Comparison of ENCODE assay signal across 8 cellular contexts in genomic region chr6:37691904-37692806, GRCh38. TPM values are rescaled to one million over a fixed set of nuclear protein-coding genes. Genes with fewer than 3 reads are reported as not detected.
DNase-seq lines count a peak whose midpoint lies in the region; ATAC-seq, FAIRE-seq and TF ChIP-seq lines count a peak whose summit lies in the region.

No MANE protein-coding gene starts in this region.

- no peak overlapping the region for H3K4me3 ChIP-seq in endothelial cell of umbilical vein (replicated peaks in 1 of 3; ENCODE audit: insufficient read depth in 1 of 3, low read depth in 1 of 3, low read length in 3 of 3)

- no peaks in the 10 kb centered on the region for H3K36me3 Mint-ChIP-seq in activated CD8-positive, alpha-beta memory T cell treated with anti-CD3 and anti-CD28 coated beads, Interleukin-2, amount 10 ng/mL, durations not matched to agents 7 days and 5 days

- no peaks in the 10 kb centered on the region for H4K20me1 ChIP-seq in endothelial cell of umbilical vein (replicated peaks; ENCODE audit: control insufficient read depth, extremely low read depth, insufficient read depth, low read length)

- TF ChIP-seq CTCF in endothelial cell of umbilical vein (IDR thresholded peaks at IDR 0.05; ENCODE audit: extremely low read depth in 1 of 2, insufficient read depth in 1 of 2, low read depth in 1 of 2, low read length in 2 of 2): peak; percentile 96 to 97

- no peaks in the 10 kb centered on the region for H3K9me3 Mint-ChIP-seq in activated CD8-positive, alpha-beta memory T cell treated with anti-CD3 and anti-CD28 coated beads, Interleukin-2, amount 10 ng/mL, durations not matched to agents 7 days and 5 days (ENCODE audit: low read depth)

- H3K9ac ChIP-seq in endothelial cell of umbilical vein (replicated peaks; ENCODE audit: extremely low read depth, insufficient read depth, low read length): no peak overlapping the region

- H3K9me3 ChIP-seq in endothelial cell of umbilical vein (replicated peaks; ENCODE audit: control insufficient read depth, insufficient read depth, low read length): no peaks in the 10 kb centered on the region

- CTCF ChIA-PET in activated CD8-positive, alpha-beta memory T cell treated with anti-CD3 and anti-CD28 coated beads, Interleukin-2, amount 10 ng/mL, durations not matched to agents 7 days and 5 days (lab: Charles Lee): interaction anchor here (0.5 to 2.4 kb wide), 36 partner anchors 8 to 1022 kb away, joined by 3 to 18 read pairs (median 3); partner anchors contain the start of genes RNF8 and ZFAND3
- CTCF ChIA-PET in endothelial cell of umbilical vein (lab: Charles Lee): interaction anchor here (0.6 to 6.2 kb wide), 41 partner anchors 8 to 879 kb away, joined by 3 to 57 read pairs (median 4); no protein-coding TSS in a partner anchor

- BruUV-seq in endothelial cell of umbilical vein (replicated peaks; lab: Mats Ljungman, UMichigan): no TSS peak

- no peak overlapping the region for H3K4me3 Mint-ChIP-seq in activated CD8-positive, alpha-beta memory T cell treated with anti-CD3 and anti-CD28 coated beads, Interleukin-2, amount 10 ng/mL, durations not matched to agents 7 days and 5 days

- POLR2A ChIA-PET in endothelial cell of umbilical vein (lab: Charles Lee): interaction anchor here (0.7 kb wide), 1 partner anchor 426 kb away, joined by 3 read pairs; no protein-coding TSS in a partner anchor

- H3K9me1 ChIP-seq in endothelial cell of umbilical vein (replicated peaks; ENCODE audit: control insufficient read depth, extremely low read depth, insufficient read depth, low read length): no peaks in the 10 kb centered on the region

- H3K4me1 ChIP-seq in endothelial cell of umbilical vein (ENCODE audit: control insufficient read depth, extremely low read depth, insufficient read depth, low read length): peaks cover 10% of the 10 kb centered on the region

- H2AFZ ChIP-seq in endothelial cell of umbilical vein (ENCODE audit: low read depth, low read length): no peak overlapping the region

- H3K27me3 ChIP-seq in endothelial cell of umbilical vein (ENCODE audit: control insufficient read depth in 2 of 2, insufficient read depth in 2 of 2, low read length in 2 of 2): peaks cover 34 to 40% of the 10 kb centered on the region in 2 experiments

- no peaks in the 10 kb centered on the region for H3K79me2 ChIP-seq in endothelial cell of umbilical vein (ENCODE audit: control insufficient read depth, insufficient read depth, low read length)

- DNase-seq in EL: peak; percentile 69
- DNase-seq in NCI-H82 treated with DMSO at 0.1 percent for 48 hours (lab: John Stamatoyannopoulos, UW; ENCODE audit: unreplicated experiment): peak; percentile 22
- DNase-seq in activated CD8-positive, alpha-beta memory T cell treated with anti-CD3 and anti-CD28 coated beads, Interleukin-2, amount 10 ng/mL, durations not matched to agents 7 days and 5 days: peak; percentile 83
- peak; percentile 50 for DNase-seq in endothelial cell of umbilical vein (ENCODE audit: low read depth, low spot score)
- peak; percentile 72 for DNase-seq in mucosa of gallbladder (ENCODE audit: low spot score)
- DNase-seq in stimulated activated CD8-positive, alpha-beta memory T cell treated with anti-CD3 and anti-CD28 coated beads, Interleukin-7, amount 100 ng/mL, for 1 hour (ENCODE audit: low read depth in 2 of 2): peak; percentile 62 to 64

- H3K27me3 Mint-ChIP-seq in activated CD8-positive, alpha-beta memory T cell treated with anti-CD3 and anti-CD28 coated beads, Interleukin-2, amount 10 ng/mL, durations not matched to agents 7 days and 5 days: peaks cover 31% of the 10 kb centered on the region

- no peak overlapping the region for H3K27ac Mint-ChIP-seq in activated CD8-positive, alpha-beta memory T cell treated with anti-CD3 and anti-CD28 coated beads, Interleukin-2, amount 10 ng/mL, durations not matched to agents 7 days and 5 days

- intact Hi-C loops in endothelial cell of umbilical vein (cut with micrococcal nuclease): loop anchor here (1.0 to 2.0 kb wide), 6 partner anchors 84 to 367 kb away; no protein-coding TSS in a partner anchor

- no peak overlapping the region for H3K4me2 ChIP-seq in endothelial cell of umbilical vein (ENCODE audit: insufficient read depth, low read length)

- H3K36me3 ChIP-seq in endothelial cell of umbilical vein (ENCODE audit: control insufficient read depth in 2 of 2, extremely low read depth in 1 of 2, insufficient read depth in 2 of 2, low read length in 2 of 2): no peaks in the 10 kb centered on the region

- no peak for TF ChIP-seq POLR2A in endothelial cell of umbilical vein (IDR thresholded peaks at IDR 0.05; ENCODE audit: low read depth, low read length)

- peak; percentile 82 for FAIRE-seq in endothelial cell of umbilical vein (lab: Jason Lieb, UNC)

- no peak overlapping the region for H3K27ac ChIP-seq in endothelial cell of umbilical vein (ENCODE audit: insufficient read depth, low read depth, low read length)

- dilution Hi-C loops in endothelial cell of umbilical vein (cut with MboI; ENCODE audit: extremely low pct_ligation_motif_present, low sequenced_read_pairs): no loop called here

- peak; percentile 43 for ATAC-seq in HG03039 (IDR thresholded peaks at IDR 0.05; ENCODE audit: unreplicated experiment)
- ATAC-seq in activated CD8-positive, alpha-beta memory T cell treated with anti-CD3 and anti-CD28 coated beads, Interleukin-2, amount 10 ng/mL, durations not matched to agents 7 days and 5 days: peak; percentile 66
- no peak for ATAC-seq in GM19455 (IDR thresholded peaks at IDR 0.05; ENCODE audit: unreplicated experiment)

- peaks cover 17% of the 10 kb centered on the region for H3K4me1 Mint-ChIP-seq in activated CD8-positive, alpha-beta memory T cell treated with anti-CD3 and anti-CD28 coated beads, Interleukin-2, amount 10 ng/mL, durations not matched to agents 7 days and 5 days

TF ChIP-seq in endothelial cell of umbilical vein, 7 proteins besides CTCF, POLR2A, EP300 and RAD21:
- no peak for TF ChIP-seq MAX (IDR thresholded peaks at IDR 0.05; ENCODE audit: insufficient read depth, insufficient read length)
- no peak for TF ChIP-seq EZH2 (IDR thresholded peaks at IDR 0.05; ENCODE audit: borderline replicate concordance, low read depth, low read length, severe bottlenecking)
- TF ChIP-seq FOS (IDR thresholded peaks at IDR 0.05; ENCODE audit: borderline replicate concordance, insufficient read depth, low read length): no peak
- TF ChIP-seq GATA2 (IDR thresholded peaks at IDR 0.05; ENCODE audit: insufficient read depth, insufficient read length, low read depth, low read length): no peak
- no peak for TF ChIP-seq POLR2AphosphoS5 (IDR thresholded peaks at IDR 0.05; ENCODE audit: insufficient read depth, low read depth, low read length)
- TF ChIP-seq JUN (IDR thresholded peaks at IDR 0.05; ENCODE audit: borderline replicate concordance, insufficient read depth, insufficient read length, low read depth): no peak
- no peak for TF ChIP-seq MYC (IDR thresholded peaks at IDR 0.05; ENCODE audit: low read depth, low read length)
TF ChIP-seq in endothelial cell of umbilical vein: peak in this region for 0.

RNA-seq across cellular contexts. Expression of gene MDGA1, which starts 5.5 kb away (rescaled TPM):
- 10 to 100 TPM; 15.5 to 26.0 TPM for total RNA-seq in activated CD8-positive, alpha-beta memory T cell treated with anti-CD3 and anti-CD28 coated beads, Interleukin-2, amount 10 ng/mL, durations not matched to agents 7 days and 5 days
- total RNA-seq in endothelial cell of umbilical vein (0.25 and 1.6 TPM in 2 replicates), mucosa of gallbladder (11.5 TPM)
- polyA plus RNA-seq in endothelial cell of umbilical vein: 0.28 and 0.89 TPM in 2 replicates
- 0.25 and 0.76 TPM in 2 replicates for polyA plus RNA-seq in endothelial cell of umbilical vein (2011; cell fraction: cytosol; rRNA removed)
- polyA plus RNA-seq in endothelial cell of umbilical vein (2011; cell fraction: nucleus; rRNA removed): 0.88 and 1.3 TPM in 2 replicates
- 0.60 and 0.83 TPM in 2 replicates for polyA plus RNA-seq in endothelial cell of umbilical vein (2012)
- 0.58 and 0.89 TPM in 2 replicates for polyA minus RNA-seq in endothelial cell of umbilical vein
- not detected for polyA minus RNA-seq in endothelial cell of umbilical vein (2011; cell fraction: cytosol; rRNA and poly(A)+ RNA removed)
- polyA minus RNA-seq in endothelial cell of umbilical vein (2011; cell fraction: nucleus; rRNA and poly(A)+ RNA removed): 1.2 and 2.4 TPM in 2 replicates

Comparison
In these comparisons a context has a peak if more than half of its experiments do, and no peak if none do; other contexts are left out.
1. DNase-seq: peak in every context shown above with its lines; median percentile 83 in activated CD8-positive, alpha-beta memory T cell treated with anti-CD3 and anti-CD28 coated beads, Interleukin-2, amount 10 ng/mL, durations not matched to agents 7 days and 5 days; 72 in mucosa of gallbladder; 69 in EL; 63 in stimulated activated CD8-positive, alpha-beta memory T cell treated with anti-CD3 and anti-CD28 coated beads, Interleukin-7, amount 100 ng/mL, for 1 hour; 50 in endothelial cell of umbilical vein; 22 in NCI-H82 treated with DMSO at 0.1 percent for 48 hours.